ENCODE assay signal across 20 cellular contexts in genomic region chr12:125132698-125133400, GRCh38. TPM values are rescaled to one million over a fixed set of nuclear protein-coding genes. Genes with fewer than 3 reads are reported as not detected.
DNase-seq lines count a peak whose midpoint lies in the region; TF ChIP-seq lines count a peak whose summit lies in the region.
"Had no signal": no experiment of that assay in that cellular context is flagged by ENCODE, and none has a peak within 500 bp of the region (broad histone marks: within the 10 kb centered on the region; RNA-seq: fewer than 3 reads in every experiment).

No MANE protein-coding gene starts in this region.

- no peaks in the 10 kb centered on the region for H3K79me2 ChIP-seq in osteoblast (ENCODE audit: insufficient read depth, low read length)

- TF ChIP-seq POLR2A in NB4 (IDR thresholded peaks at IDR 0.05; ENCODE audit: extremely low read depth, insufficient read length), result no peak

- no peak overlapping the region for H3K4me3 ChIP-seq in NB4 (ENCODE audit: low read depth, low read length)
- no peak overlapping the region for H3K4me3 ChIP-seq in dorsolateral prefrontal cortex
- no peak overlapping the region for H3K4me3 ChIP-seq in osteoblast (ENCODE audit: insufficient read depth, low read length)
- H3K4me3 ChIP-seq: adrenal gland, psoas muscle, suprapubic skin had no signal

- H3K4me1 ChIP-seq in osteoblast (ENCODE audit: insufficient read depth, low read length), result no peaks in the 10 kb centered on the region
- H3K4me1 ChIP-seq: adrenal gland had no signal

- no peak overlapping the region for H3K4me2 ChIP-seq in osteoblast (ENCODE audit: insufficient read depth, low read length)

- TF ChIP-seq CTCF in NB4 (IDR thresholded peaks at IDR 0.05; ENCODE audit: low read depth, low read length) (no peak), dorsolateral prefrontal cortex (IDR thresholded peaks at IDR 0.05 in 54 of 56, conservative IDR thresholded peaks at IDR 0.05 in 2 of 56; ENCODE audit: low read depth in 1 of 56, partially characterized antibody in 56 of 56) (no peak), osteoblast (IDR thresholded peaks at IDR 0.05; ENCODE audit: extremely low read depth, low read depth, low read length) (no peak)

- intact Hi-C loops in dorsolateral prefrontal cortex (cut with DNase I), result no loop called here

- H4K20me1 ChIP-seq in osteoblast (ENCODE audit: insufficient read depth, low read length), result no peaks in the 10 kb centered on the region

- peak overlapping the region in 52 of 59 donors; percentile 2 to 90 (median 62) for H3K27ac ChIP-seq in dorsolateral prefrontal cortex
- H3K27ac ChIP-seq in temporal lobe (ENCODE audit: low read depth, low read length), result peak overlapping the region; percentile 59
- H3K27ac ChIP-seq in osteoblast (ENCODE audit: low read depth, low read length), result no peak overlapping the region
- H3K27ac ChIP-seq: adrenal gland, psoas muscle, suprapubic skin had no signal

- peaks cover 19% of the 10 kb centered on the region for H3K36me3 ChIP-seq in osteoblast (ENCODE audit: insufficient read depth, low read length)
- H3K36me3 ChIP-seq: adrenal gland had no signal

- no peaks in the 10 kb centered on the region for H3K9me3 ChIP-seq in osteoblast (ENCODE audit: low read depth, low read length)
- H3K9me3 ChIP-seq: adrenal gland, psoas muscle, suprapubic skin had no signal

- no peaks in the 10 kb centered on the region for H3K27me3 ChIP-seq in dorsolateral prefrontal cortex
- no peaks in the 10 kb centered on the region for H3K27me3 ChIP-seq in osteoblast (ENCODE audit: insufficient read depth, low read length)
- H3K27me3 ChIP-seq: adrenal gland, suprapubic skin had no signal

- no peak overlapping the region for H2AFZ ChIP-seq in osteoblast (ENCODE audit: low read length)

- peak; percentile 22 for DNase-seq in ELR (ENCODE audit: low read depth)
- peak; percentile 86 for DNase-seq in NB4 (ENCODE audit: low read depth)
- peak in 2 of 10 donors; percentile 35 to 44 for DNase-seq in dorsolateral prefrontal cortex
- DNase-seq in mucosa of gallbladder (ENCODE audit: low spot score), result no peak
- no peak for DNase-seq in NCI-H774 (lab: John Stamatoyannopoulos, UW)
- DNase-seq in osteoblast (ENCODE audit: insufficient read length, low spot score, missing footprints), result no peak
- DNase-seq: activated CD8-positive, alpha-beta T cell treated with anti-CD3 and anti-CD28 coated beads for 36 hours; activated naive CD4-positive, alpha-beta T cell; adrenal gland; dermis blood vessel endothelial cell; DMS79 treated with DMSO at 0.1 percent for 48 hours; KBM-7; left cardiac atrium; NCI-H1048; NCI-H187 treated with DMSO at 0.1 percent for 48 hours; NCI-H2227 treated with DMSO at 0.1 percent for 48 hours; psoas muscle; T1000 had no signal

RNA-seq across cellular contexts. Expression of gene TMEM132B, which starts 53.3 kb away (rescaled TPM):
- total RNA-seq in dorsolateral prefrontal cortex (100 to 1,000 TPM in 116 of 120 experiments, 10 to 100 TPM in 4; 68.9 to 223 (median 154) TPM), temporal lobe (58.0 TPM), mucosa of gallbladder (2.0 TPM), osteoblast (0.72 and 1.5 TPM in 2 replicates)
- total RNA-seq: activated CD8-positive, alpha-beta T cell treated with anti-CD3 and anti-CD28 coated beads for 36 hours had no signal

Comparison
In these comparisons a context has a peak if more than half of its experiments do, and no peak if none do; other contexts are left out.
1. DNase-seq: peak in ELR (single experiment) and NB4 (single experiment); none in mucosa of gallbladder (single experiment), NCI-H774 (single experiment) and osteoblast (single experiment).
2. RNA of gene TMEM132B, which starts 53.3 kb away (total RNA-seq): 68.9 to 223 TPM in dorsolateral prefrontal cortex and 58.0 TPM in temporal lobe (single experiment); 2.0 TPM in mucosa of gallbladder (single experiment) and 0.72 to 1.5 TPM in osteoblast; every median in the first group is over 10 times any median in the second.